8 cellular contexts compared by ENCODE assay signal in the genomic region with DNA sequence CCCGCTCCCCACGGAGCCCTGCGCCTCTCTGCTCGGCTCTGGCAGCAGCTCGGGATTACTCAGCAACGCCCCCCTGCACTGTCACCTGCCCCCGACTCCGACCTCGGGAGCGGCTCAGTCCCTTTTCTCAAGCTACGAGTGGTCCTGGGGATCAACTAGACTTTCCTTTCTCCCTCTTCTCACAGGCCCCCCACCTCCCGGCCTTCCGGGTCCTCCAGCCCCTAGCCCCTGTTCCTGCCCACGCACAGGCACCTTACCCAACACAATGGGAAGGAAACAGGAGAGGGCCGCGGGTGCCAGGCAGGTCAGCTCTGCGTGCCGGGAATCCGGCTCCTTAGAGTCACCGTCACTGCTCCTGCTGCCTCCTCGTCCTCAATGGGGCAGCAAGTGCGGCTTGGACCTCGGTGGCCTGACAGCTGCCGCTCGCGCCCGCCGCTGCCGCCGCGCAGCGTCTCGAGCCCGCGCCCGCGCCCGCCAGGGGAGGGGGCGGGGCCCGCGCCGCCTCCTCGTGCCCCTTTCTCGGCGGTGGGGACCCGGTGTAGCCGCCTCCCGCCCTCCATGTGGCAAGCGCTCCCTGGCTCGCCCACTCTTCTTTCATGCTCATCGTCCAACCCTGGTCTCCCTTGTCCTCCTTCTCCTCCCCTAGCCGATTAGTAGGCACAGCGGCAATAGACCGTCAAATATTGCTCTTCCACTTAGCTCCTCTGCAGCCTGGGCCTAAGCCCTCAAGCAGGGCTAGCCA. TPM values are rescaled to one million over a fixed set of nuclear protein-coding genes. Genes with fewer than 3 reads are reported as not detected.
A peak's percentile ranks its signal among the peaks of the same experiment; 100 is the strongest.
DNase-seq lines count a peak whose midpoint lies in the region; ATAC-seq, FAIRE-seq and TF ChIP-seq lines count a peak whose summit lies in the region.

A gene with protein sequence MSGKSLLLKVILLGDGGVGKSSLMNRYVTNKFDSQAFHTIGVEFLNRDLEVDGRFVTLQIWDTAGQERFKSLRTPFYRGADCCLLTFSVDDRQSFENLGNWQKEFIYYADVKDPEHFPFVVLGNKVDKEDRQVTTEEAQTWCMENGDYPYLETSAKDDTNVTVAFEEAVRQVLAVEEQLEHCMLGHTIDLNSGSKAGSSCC (minus strand): TSS at position 455 of the 742 bp plus-strand sequence. CDS start 6,473 bp downstream, outside the sequence.

- no peak for TF ChIP-seq EP300 in SK-N-SH (IDR thresholded peaks at IDR 0.05; ENCODE audit: borderline replicate concordance in 1 of 2, low read depth in 1 of 2, low read length in 1 of 2)

- peaks cover 33% of the 10 kb centered on the region for H3K27me3 ChIP-seq in HUES64 (ENCODE audit: insufficient read depth, low read length)
- no peaks in the 10 kb centered on the region; the same call in 1 of the 2 replicates for H3K27me3 ChIP-seq in SK-N-SH (ENCODE audit: insufficient read depth)
- H3K27me3 ChIP-seq in astrocyte (ENCODE audit: insufficient read depth, low read length), result no peaks in the 10 kb centered on the region
- H3K27me3 ChIP-seq in rectal smooth muscle tissue (ENCODE audit: control insufficient read depth, insufficient read depth, low read length), result peaks cover 9% of the 10 kb centered on the region

- H3K9ac ChIP-seq in HUES64 (ENCODE audit: low read depth, low read length) (no peak within 1 kb of the TSS), SK-N-SH (no peak within 1 kb of the TSS; the same call in 1 of the 2 replicates), astrocyte (ENCODE audit: low read length) (peak within 1 kb of the TSS; percentile 66), rectal smooth muscle tissue (ENCODE audit: low read length) (peak within 1 kb of the TSS; percentile 21)

- in situ Hi-C loops in Caki2 (cut with HindIII; ENCODE audit: low pct_unique_long_range_greater_than_20kb, low sequenced_read_pairs), result no loop called here

- H3K79me2 ChIP-seq in SK-N-SH (ENCODE audit: insufficient read depth), result no peaks in the 10 kb centered on the region
- H3K79me2 ChIP-seq in astrocyte (ENCODE audit: insufficient read depth, low read length), result no peaks in the 10 kb centered on the region

- FAIRE-seq in astrocyte (lab: Jason Lieb, UNC), result no peak

- H2AFZ ChIP-seq in SK-N-SH (ENCODE audit: low read depth), result peak within 1 kb of the TSS; percentile 78; the same call in 1 of the 2 replicates
- peak within 1 kb of the TSS; percentile 78 for H2AFZ ChIP-seq in astrocyte (ENCODE audit: low read depth, low read length)

- no peaks in the 10 kb centered on the region for H3K36me3 Mint-ChIP-seq in astrocyte (ENCODE audit: low read depth, unreplicated experiment)

- POLR2A ChIA-PET in SK-N-SH (lab: Yijun Ruan, JAX), result interaction anchor here (0.5 to 1.4 kb wide), 3 partner anchors 13 to 145 kb away, joined by 3 to 4 read pairs (median 3); no protein-coding TSS in a partner anchor

- ATAC-seq in GM21381 (IDR thresholded peaks at IDR 0.05; ENCODE audit: unreplicated experiment) (peak; percentile 82), HG02970 (IDR thresholded peaks at IDR 0.05; ENCODE audit: low FRiP score, unreplicated experiment) (no peak)

- TF ChIP-seq RAD21 in SK-N-SH (IDR thresholded peaks at IDR 0.05; ENCODE audit: low read length), result no peak

- no peaks in the 10 kb centered on the region for H3K36me3 ChIP-seq in HUES64 (ENCODE audit: insufficient read depth, low read length)
- no peaks in the 10 kb centered on the region for H3K36me3 ChIP-seq in SK-N-SH (replicated peaks in 1 of 2; ENCODE audit: control insufficient read depth in 1 of 2, insufficient read depth in 2 of 2, low read length in 1 of 2)
- no peaks in the 10 kb centered on the region for H3K36me3 ChIP-seq in astrocyte (ENCODE audit: insufficient read depth, low read length)
- no peaks in the 10 kb centered on the region for H3K36me3 ChIP-seq in rectal smooth muscle tissue (ENCODE audit: control insufficient read depth, insufficient read depth, low read length)

- H4K20me1 ChIP-seq in SK-N-SH (ENCODE audit: insufficient read depth), result no peaks in the 10 kb centered on the region
- no peaks in the 10 kb centered on the region for H4K20me1 ChIP-seq in astrocyte (ENCODE audit: insufficient read depth, low read length)

- H3K27ac Mint-ChIP-seq in astrocyte (ENCODE audit: unreplicated experiment), result no peak within 1 kb of the TSS

- H3K4me3 Mint-ChIP-seq in astrocyte (ENCODE audit: unreplicated experiment), result peak within 1 kb of the TSS; percentile 88

- H3K4me1 Mint-ChIP-seq in astrocyte (ENCODE audit: low read depth, unreplicated experiment), result peaks cover 1% of the 10 kb centered on the region

- H3K4me2 ChIP-seq in SK-N-SH (peak within 1 kb of the TSS; percentile 70), astrocyte (ENCODE audit: low read length) (peak within 1 kb of the TSS; percentile 96)

- no peaks in the 10 kb centered on the region for H3K27me3 Mint-ChIP-seq in astrocyte (ENCODE audit: low read depth, unreplicated experiment)

- H3F3A ChIP-seq in SK-N-SH (replicated peaks; ENCODE audit: insufficient read depth), result no peaks in the 10 kb centered on the region

- WGBS in HUES64, result under 1% methylated on average over 54 of the region's 54 CpGs
- 8% methylated on average over 24 of the region's 54 CpGs for WGBS in SK-N-SH (ENCODE audit: low lambda C conversion rate)

- H3K4me3 ChIP-seq in HUES64 (ENCODE audit: low read length), result peak within 1 kb of the TSS; percentile 71
- H3K4me3 ChIP-seq in SK-N-SH (ENCODE audit: low read depth in 2 of 2, low read length in 1 of 2), result peak within 1 kb of the TSS; percentile 63 to 65
- H3K4me3 ChIP-seq in astrocyte (ENCODE audit: insufficient read depth, low read depth, low read length), result peak within 1 kb of the TSS; percentile 69
- peak within 1 kb of the TSS; percentile 77 for H3K4me3 ChIP-seq in rectal smooth muscle tissue (ENCODE audit: low read length)

- TF ChIP-seq CTCF in SK-N-SH (IDR thresholded peaks at IDR 0.05), result no peak
- TF ChIP-seq CTCF in astrocyte (IDR thresholded peaks at IDR 0.05; ENCODE audit: insufficient read depth, low read depth, low read length), result no peak

- peak; percentile 51 for DNase-seq in Caki2 (ENCODE audit: low read depth)
- peak; percentile 83 for DNase-seq in SK-N-SH
- peak; percentile 16 for DNase-seq in astrocyte (ENCODE audit: low read depth)
- DNase-seq in hippocampal formation (lab: John Stamatoyannopoulos, UW), result peak; percentile 22 to 56

- H3K27ac ChIP-seq in HUES64 (ENCODE audit: low read depth, low read length) (no peak within 1 kb of the TSS), SK-N-SH (ENCODE audit: low read depth in 2 of 2, low read length in 1 of 2) (peak within 1 kb of the TSS in 1 of 2 experiments; percentile 12; a peak in 2 of 4 replicates), astrocyte (ENCODE audit: low read depth, low read length) (no peak within 1 kb of the TSS), rectal smooth muscle tissue (ENCODE audit: low read depth, low read length) (peak within 1 kb of the TSS; percentile 85)

- H3K9me3 ChIP-seq in HUES64 (ENCODE audit: insufficient read depth, low read depth, low read length) (no peaks in the 10 kb centered on the region), SK-N-SH (no peaks in the 10 kb centered on the region), astrocyte (ENCODE audit: insufficient read depth, low read depth, low read length) (no peaks in the 10 kb centered on the region)

- H3K4me1 ChIP-seq in HUES64 (ENCODE audit: insufficient read depth, low read length), result no peaks in the 10 kb centered on the region; the same call in 1 of the 2 replicates
- H3K4me1 ChIP-seq in SK-N-SH (ENCODE audit: control insufficient read depth in 1 of 2, insufficient read depth in 2 of 2, low read depth in 1 of 2, low read length in 1 of 2), result peaks cover 0 to 8% of the 10 kb centered on the region in 2 experiments; a peak in 1 of 4 replicates
- no peaks in the 10 kb centered on the region for H3K4me1 ChIP-seq in astrocyte (ENCODE audit: insufficient read depth, low read length)
- H3K4me1 ChIP-seq in rectal smooth muscle tissue (ENCODE audit: control insufficient read depth, insufficient read depth, low read length), result no peaks in the 10 kb centered on the region

- CTCF ChIA-PET in SK-N-SH (lab: Yijun Ruan, JAX), result interaction anchor here (0.8 to 3.6 kb wide), 5 partner anchors 13 to 85 kb away, joined by 3 to 22 read pairs (median 3); no protein-coding TSS in a partner anchor

- H3K9me3 Mint-ChIP-seq in astrocyte (ENCODE audit: unreplicated experiment), result no peaks in the 10 kb centered on the region

- H3K9me2 ChIP-seq in SK-N-SH, result no peaks in the 10 kb centered on the region

TF ChIP-seq in SK-N-SH, 30 proteins besides CTCF, POLR2A, EP300 and RAD21 (continues in another document):
- TF ChIP-seq MXI1 (IDR thresholded peaks at IDR 0.05; ENCODE audit: low read depth, low read length) (peak; percentile 52; the same call in 1 of the 2 replicates), USF2 (IDR thresholded peaks at IDR 0.05; ENCODE audit: borderline replicate concordance, low read depth, low read length) (no peak)
- TF ChIP-seq, protein P1, sequence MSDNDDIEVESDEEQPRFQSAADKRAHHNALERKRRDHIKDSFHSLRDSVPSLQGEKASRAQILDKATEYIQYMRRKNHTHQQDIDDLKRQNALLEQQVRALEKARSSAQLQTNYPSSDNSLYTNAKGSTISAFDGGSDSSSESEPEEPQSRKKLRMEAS (IDR thresholded peaks at IDR 0.05; ENCODE audit: low read depth), result peak; percentile 38; the same call in 1 of the 2 replicates

RNA-seq across cellular contexts. Expression of the gene that starts here (rescaled TPM):
- total RNA-seq in Caki2 (2014; rRNA removed; shearing (Covaris generic); ENCODE audit: low replicate concordance), result 2.7 TPM in 1 of 2 replicates, not detected in the other
- polyA plus RNA-seq in HUES64 (2013, experiment 1 of 2), result 0.70 TPM
- 0.89 TPM for polyA plus RNA-seq in HUES64 (2013, experiment 2 of 2)
- 0.64 and 0.96 TPM in 2 replicates for polyA plus RNA-seq in SK-N-SH (2012; rRNA removed)
- polyA plus RNA-seq in SK-N-SH (2012; cell fraction: cytosol; rRNA removed), result 0.90 and 0.94 TPM in 2 replicates
- polyA plus RNA-seq in SK-N-SH (2012; cell fraction: nucleus; rRNA removed), result 1.1 and 2.3 TPM in 2 replicates
- 1.7 and 2.2 TPM in 2 replicates for total RNA-seq in astrocyte

Comparison
In these comparisons a context has a peak if more than half of its experiments do, and no peak if none do; other contexts are left out.
1. DNase-seq: peak in every context shown above with its lines; median percentile 83 in SK-N-SH; 51 in Caki2; 39 in hippocampal formation; 16 in astrocyte.
2. H3K9ac ChIP-seq: peak in astrocyte (single experiment) and rectal smooth muscle tissue (single experiment); none in HUES64 (single experiment) and SK-N-SH (single experiment).
3. Peak in every context shown above with its lines, with median percentiles within 50 percentile points of each other: H3K4me3 ChIP-seq.